21 cellular contexts compared by ENCODE assay signal in genomic region chr3:67192466-67192865, GRCh38.
A peak's percentile ranks its signal among the peaks of the same experiment; 100 is the strongest.
DNase-seq lines count a peak whose midpoint lies in the region; ATAC-seq and TF ChIP-seq lines count a peak whose summit lies in the region.
"Had no signal": no experiment of that assay in that cellular context is flagged by ENCODE, and none has a peak within 500 bp of the region (broad histone marks: within the 10 kb centered on the region; RNA-seq: fewer than 3 reads in every experiment).

No MANE protein-coding gene starts in this region.

- H3K36me3 Mint-ChIP-seq in mesothelial cell of epicardium, result peaks cover under 1% of the 10 kb centered on the region
- no peaks in the 10 kb centered on the region for H3K36me3 Mint-ChIP-seq in activated naive CD4-positive, alpha-beta T cell treated with anti-CD3 and anti-CD28 coated beads, Interleukin-2, amount 10 ng/mL, durations not matched to agents 7 days and 5 days
- H3K36me3 Mint-ChIP-seq: CD14-positive monocyte; CD4-positive, alpha-beta memory T cell had no signal

- DNase-seq in MV-4-11 (lab: John Stamatoyannopoulos, UW), result peak; percentile 32
- DNase-seq in amniotic epithelial cell (ENCODE audit: low read depth), result peak; percentile 56
- DNase-seq in mesothelial cell of epicardium (ENCODE audit: low spot score in 2 of 2, unreplicated experiment in 2 of 2), result no peak
- DNase-seq in activated naive CD4-positive, alpha-beta T cell treated with anti-CD3 and anti-CD28 coated beads, Interleukin-2, amount 10 ng/mL, durations not matched to agents 7 days and 5 days, result no peak
- DNase-seq: 8988T; ACHN; AML-193; BE2C; Calu3; CD4-positive, alpha-beta memory T cell; COR-L47; DMS53; DMS79 treated with DMSO at 0.1 percent for 48 hours; GF-D8; GM23248; H7; HCEC 1CT had no signal

- H3K27me3 Mint-ChIP-seq in mesothelial cell of epicardium (ENCODE audit: low read depth), result no peaks in the 10 kb centered on the region
- no peaks in the 10 kb centered on the region for H3K27me3 Mint-ChIP-seq in activated naive CD4-positive, alpha-beta T cell treated with anti-CD3 and anti-CD28 coated beads, Interleukin-2, amount 10 ng/mL, durations not matched to agents 7 days and 5 days
- H3K27me3 Mint-ChIP-seq: CD4-positive, alpha-beta memory T cell had no signal

- TF ChIP-seq CTCF in mesothelial cell of epicardium (IDR thresholded peaks at IDR 0.05; ENCODE audit: unreplicated experiment), result no peak

- CTCF ChIA-PET in activated naive CD4-positive, alpha-beta T cell treated with anti-CD3 and anti-CD28 coated beads, Interleukin-2, amount 10 ng/mL, durations not matched to agents 7 days and 5 days (lab: Charles Lee), result no interaction called here

- peaks cover 3% of the 10 kb centered on the region for H3K4me1 Mint-ChIP-seq in mesothelial cell of epicardium
- H3K4me1 Mint-ChIP-seq in activated naive CD4-positive, alpha-beta T cell treated with anti-CD3 and anti-CD28 coated beads, Interleukin-2, amount 10 ng/mL, durations not matched to agents 7 days and 5 days, result no peaks in the 10 kb centered on the region
- H3K4me1 Mint-ChIP-seq: CD14-positive monocyte; CD4-positive, alpha-beta memory T cell had no signal

- H3K9me3 Mint-ChIP-seq in mesothelial cell of epicardium, result peaks cover 16% of the 10 kb centered on the region
- H3K9me3 Mint-ChIP-seq in activated naive CD4-positive, alpha-beta T cell treated with anti-CD3 and anti-CD28 coated beads, Interleukin-2, amount 10 ng/mL, durations not matched to agents 7 days and 5 days, result no peaks in the 10 kb centered on the region

- H3K27ac Mint-ChIP-seq in mesothelial cell of epicardium, result peak overlapping the region; percentile 4
- H3K27ac Mint-ChIP-seq in activated naive CD4-positive, alpha-beta T cell treated with anti-CD3 and anti-CD28 coated beads, Interleukin-2, amount 10 ng/mL, durations not matched to agents 7 days and 5 days, result no peak overlapping the region
- H3K27ac Mint-ChIP-seq: CD14-positive monocyte; CD4-positive, alpha-beta memory T cell had no signal

- ATAC-seq in GM21576 (IDR thresholded peaks at IDR 0.05; ENCODE audit: unreplicated experiment) (no peak), HG03039 (IDR thresholded peaks at IDR 0.05; ENCODE audit: unreplicated experiment) (no peak)
- ATAC-seq: A549 had no signal

- no peak overlapping the region for H3K4me3 Mint-ChIP-seq in mesothelial cell of epicardium
- no peak overlapping the region for H3K4me3 Mint-ChIP-seq in activated naive CD4-positive, alpha-beta T cell treated with anti-CD3 and anti-CD28 coated beads, Interleukin-2, amount 10 ng/mL, durations not matched to agents 7 days and 5 days
- H3K4me3 Mint-ChIP-seq: CD14-positive monocyte had no signal

Comparison
In these comparisons a context has a peak if more than half of its experiments do, and no peak if none do; other contexts are left out.
1. DNase-seq: peak in MV-4-11 (single experiment) and amniotic epithelial cell (single experiment); none in mesothelial cell of epicardium (0 of 2) and activated naive CD4-positive, alpha-beta T cell treated with anti-CD3 and anti-CD28 coated beads, Interleukin-2, amount 10 ng/mL, durations not matched to agents 7 days and 5 days (single experiment).